26 cellular contexts compared by ENCODE assay signal in the genomic region with DNA sequence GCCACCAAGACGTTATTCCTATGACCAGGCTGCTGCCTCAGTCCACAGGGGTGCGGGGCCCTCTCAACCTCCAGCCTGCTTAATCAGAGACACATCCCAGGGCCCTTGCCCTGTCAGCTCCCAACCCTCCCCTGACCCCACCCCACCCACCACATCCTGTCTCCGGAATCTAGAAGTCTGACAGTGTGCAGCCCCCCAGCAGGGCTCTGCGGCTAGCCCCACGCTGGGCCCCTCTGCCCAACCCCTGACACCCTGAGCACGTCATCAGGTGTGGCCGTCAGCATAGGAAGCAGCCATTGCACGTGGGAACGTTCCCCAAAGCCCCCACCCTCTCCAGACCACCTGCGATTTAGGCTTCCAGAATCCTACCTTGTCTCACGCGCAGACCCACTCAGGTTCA.
"Had no signal": no experiment of that assay in that cellular context is flagged by ENCODE, and none has a peak within 500 bp of the region (broad histone marks: within the 10 kb centered on the region; RNA-seq: fewer than 3 reads in every experiment).

No MANE protein-coding gene starts in this region.

- H3K27ac ChIP-seq: pancreas, prostate gland, skin epidermis, uterus had no signal

- H3K36me3 Mint-ChIP-seq: immature natural killer cell; mesothelial cell of epicardium; naive thymus-derived CD4-positive, alpha-beta T cell; type B pancreatic cell; WTC11 had no signal

- H3K4me3 ChIP-seq: pancreas, prostate gland, skin epidermis, uterus had no signal

- H3K9me3 Mint-ChIP-seq: activated T-helper 2 cell treated with anti-CD3 and anti-CD28 coated beads, Interferon-gamma antibody, Interleukin-2, Interleukin-4, amounts not matched to agents 10 μg/mL and 5 μg/mL and 100 μg/mL, durations not matched to agents 14 hours and 24 hours and 36 hours; immature natural killer cell; mesothelial cell of epicardium; stimulated activated naive CD8-positive, alpha-beta T cell treated with anti-CD3 and anti-CD28 coated beads, Interleukin-15, Interleukin-2, amounts not matched to agents 100 ng/mL and 50 ng/mL, for 24 hours; type B pancreatic cell; WTC11 had no signal

- H3K27ac Mint-ChIP-seq: activated T-helper 2 cell treated with anti-CD3 and anti-CD28 coated beads, Interferon-gamma antibody, Interleukin-2, Interleukin-4, amounts not matched to agents 10 μg/mL and 5 μg/mL and 100 μg/mL, durations not matched to agents 14 hours and 24 hours and 36 hours; immature natural killer cell; mesothelial cell of epicardium; stimulated activated naive CD8-positive, alpha-beta T cell treated with anti-CD3 and anti-CD28 coated beads, Interleukin-15, Interleukin-2, amounts not matched to agents 100 ng/mL and 50 ng/mL, for 24 hours; T-helper 17 cell; type B pancreatic cell; WTC11 had no signal

- ATAC-seq: left colon; naive thymus-derived CD4-positive, alpha-beta T cell; pancreas; sciatic nerve; T-helper 17 cell; WTC11 had no signal

- H3K36me3 ChIP-seq: pancreas, prostate gland, uterus had no signal

- H3K4me3 Mint-ChIP-seq: immature natural killer cell; mesothelial cell of epicardium; naive thymus-derived CD4-positive, alpha-beta T cell; stimulated activated naive CD8-positive, alpha-beta T cell treated with anti-CD3 and anti-CD28 coated beads, Interleukin-15, Interleukin-2, amounts not matched to agents 100 ng/mL and 50 ng/mL, for 24 hours; T-helper 17 cell; type B pancreatic cell; WTC11 had no signal

- H3K4me1 Mint-ChIP-seq: immature natural killer cell, mesothelial cell of epicardium had no signal

- DNase-seq: activated CD4-positive, alpha-beta T cell treated with anti-CD3 and anti-CD28 coated beads, Interleukin-2, amount 50 U/mL, for 48 hours; activated naive CD4-positive, alpha-beta T cell; activated T-cell treated with anti-CD3 and anti-CD28 coated beads, Interleukin-2, amount 50 U/mL, for 48 hours; amygdala; hypothalamus; immature natural killer cell; kidney; left colon; naive thymus-derived CD4-positive, alpha-beta T cell; nucleus accumbens; pancreas; retina; stimulated activated CD4-positive, alpha-beta T cell treated with anti-CD3 and anti-CD28 coated beads, Interleukin-12 subunit alpha, Interleukin-12 subunit beta, amount 100 ng/mL, for 4 hours; stimulated activated CD4-positive, alpha-beta T cell treated with anti-CD3 and anti-CD28 coated beads, Interleukin-4, amount 100 ng/mL, for 1 hour; substantia nigra; T-helper 17 cell; T1000; uterus had no signal

- H3K27me3 ChIP-seq: pancreas, uterus had no signal

- H3K9me3 ChIP-seq: pancreas, prostate gland, uterus had no signal

- H3K4me1 ChIP-seq: pancreas, prostate gland, uterus had no signal
